10 cellular contexts compared by ENCODE assay signal in the genomic region with DNA sequence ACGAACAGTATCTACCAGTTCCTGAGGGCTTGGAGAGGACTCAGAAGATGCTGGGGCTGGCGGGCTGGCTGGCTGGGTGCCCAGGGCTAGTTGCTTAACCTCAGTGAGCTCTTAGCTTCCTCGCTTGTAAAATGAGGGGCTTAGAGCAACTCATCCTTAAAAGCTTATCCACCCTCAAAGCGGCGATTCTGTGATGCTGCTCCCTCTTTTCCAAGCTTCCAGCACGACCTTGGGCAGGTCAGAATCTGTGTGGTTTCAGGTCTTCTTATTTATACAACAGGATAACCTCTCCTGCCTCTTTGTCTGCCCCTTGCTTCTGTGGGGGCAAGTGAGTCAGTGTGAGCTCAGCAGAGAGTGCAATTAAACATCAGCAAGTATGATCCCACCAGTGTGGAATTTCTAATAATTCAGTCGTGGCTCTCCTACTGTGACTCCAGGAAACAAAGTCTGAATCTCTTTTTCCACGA.
DNase-seq lines count a peak whose midpoint lies in the region; ATAC-seq and TF ChIP-seq lines count a peak whose summit lies in the region.
"Had no signal": no experiment of that assay in that cellular context is flagged by ENCODE, and none has a peak within 500 bp of the region (broad histone marks: within the 10 kb centered on the region; RNA-seq: fewer than 3 reads in every experiment).

No MANE protein-coding gene starts in this region.

- intact Hi-C loops in psoas muscle (cut with DNase I): no loop called here

- H3K9me3 ChIP-seq in psoas muscle: no peaks in the 10 kb centered on the region

- H3K4me3 ChIP-seq in psoas muscle: no peak overlapping the region

- H3K9me3 Mint-ChIP-seq in effector memory CD8-positive, alpha-beta T cell: peaks cover 4 to 5% of the 10 kb centered on the region in 2 donors

- WGBS in psoas muscle, 3 donors: 35 to 37% (median 36%) methylated on average over 8 of the region's 8 CpGs

- H3K4me3 Mint-ChIP-seq in effector memory CD8-positive, alpha-beta T cell: no peak overlapping the region
- H3K4me3 Mint-ChIP-seq: activated B cell treated with CpG ODN at 0.5 μM for 24 hours had no signal

- H3K36me3 Mint-ChIP-seq in effector memory CD8-positive, alpha-beta T cell (ENCODE audit: insufficient read depth): no peaks in the 10 kb centered on the region

- H3K36me3 ChIP-seq in psoas muscle (ENCODE audit: insufficient read depth in 1 of 2, low read depth in 1 of 2): no peaks in the 10 kb centered on the region

- H3K4me1 Mint-ChIP-seq in effector memory CD8-positive, alpha-beta T cell (ENCODE audit: low read depth in 2 of 2): no peaks in the 10 kb centered on the region
- H3K4me1 Mint-ChIP-seq: activated B cell treated with CpG ODN at 0.5 μM for 24 hours had no signal

- H3K27ac ChIP-seq in epithelial cell of prostate: peak overlapping the region; percentile 88
- H3K27ac ChIP-seq in psoas muscle: no peak overlapping the region

- H3K27me3 ChIP-seq in psoas muscle (ENCODE audit: insufficient read depth in 3 of 3, low read length in 2 of 3): peaks cover 0 to 6% (median 2%) of the 10 kb centered on the region in 3 donors

- no peak overlapping the region for H3K27ac Mint-ChIP-seq in effector memory CD8-positive, alpha-beta T cell
- H3K27ac Mint-ChIP-seq: activated B cell treated with CpG ODN at 0.5 μM for 24 hours had no signal

- peaks cover 10 to 16% of the 10 kb centered on the region in 2 donors for H3K27me3 Mint-ChIP-seq in effector memory CD8-positive, alpha-beta T cell
- H3K27me3 Mint-ChIP-seq: activated B cell treated with CpG ODN at 0.5 μM for 24 hours had no signal

- TF ChIP-seq CTCF in psoas muscle (IDR thresholded peaks at IDR 0.05): no peak

- peak; percentile 93 for DNase-seq in Daoy (ENCODE audit: low read depth)
- peak; percentile 25 for DNase-seq in NCI-H2227 (lab: John Stamatoyannopoulos, UW; ENCODE audit: unreplicated experiment)
- DNase-seq in epithelial cell of prostate (ENCODE audit: low read depth, low spot score): no peak
- DNase-seq in psoas muscle: peak; percentile 70 to 74
- no peak for DNase-seq in NCI-H2029 treated with DMSO at 0.1 percent for 48 hours (lab: John Stamatoyannopoulos, UW)
- no peak for DNase-seq in NCI-H526 treated with DMSO at 0.1 percent for 48 hours (lab: John Stamatoyannopoulos, UW)
- no peak for DNase-seq in effector memory CD8-positive, alpha-beta T cell
- DNase-seq: activated B cell treated with CpG ODN at 0.5 μM for 24 hours, NCI-H510A had no signal

- H3K4me1 ChIP-seq in psoas muscle: no peaks in the 10 kb centered on the region

- ATAC-seq in psoas muscle (peak in 1 of 4 donors; percentile 46), HG03439 (IDR thresholded peaks at IDR 0.05; ENCODE audit: unreplicated experiment) (no peak)
- ATAC-seq in effector memory CD8-positive, alpha-beta T cell (replicated peaks): no peak

Comparison
In these comparisons a context has a peak if more than half of its experiments do, and no peak if none do; other contexts are left out.
1. DNase-seq: peak in Daoy (single experiment), NCI-H2227 (single experiment) and psoas muscle (2 of 2); none in epithelial cell of prostate (single experiment), NCI-H2029 treated with DMSO at 0.1 percent for 48 hours (single experiment), NCI-H526 treated with DMSO at 0.1 percent for 48 hours (single experiment) and effector memory CD8-positive, alpha-beta T cell (0 of 3).